22 cellular contexts compared by ENCODE assay signal in genomic region chr2:118121101-118121500, GRCh38. TPM values are rescaled to one million over a fixed set of nuclear protein-coding genes. Genes with fewer than 3 reads are reported as not detected.
DNase-seq lines count a peak whose midpoint lies in the region; ATAC-seq, FAIRE-seq and TF ChIP-seq lines count a peak whose summit lies in the region.
"Had no signal": no experiment of that assay in that cellular context is flagged by ENCODE, and none has a peak within 500 bp of the region (broad histone marks: within the 10 kb centered on the region; RNA-seq: fewer than 3 reads in every experiment).

No MANE protein-coding gene starts in this region.

- no peak overlapping the region for H3K4me3 Mint-ChIP-seq in endodermal cell
- H3K4me3 Mint-ChIP-seq in stimulated activated effector memory CD8-positive, alpha-beta T cell treated with anti-CD3 and anti-CD28 coated beads, Interleukin-12 subunit alpha, Interleukin-12 subunit beta, amount 100 ng/mL, for 72 hours, result no peak overlapping the region

- H3F3A ChIP-seq in PC-3 (ENCODE audit: low read length, unreplicated experiment), result peaks cover 20% of the 10 kb centered on the region
- H3F3A ChIP-seq in smooth muscle cell (ENCODE audit: low read depth), result no peaks in the 10 kb centered on the region

- no peaks in the 10 kb centered on the region for H3K9me1 ChIP-seq in endothelial cell of umbilical vein (replicated peaks; ENCODE audit: control insufficient read depth, extremely low read depth, insufficient read depth, low read length)

- H3K9me3 ChIP-seq in HepG2 (ENCODE audit: low read length), result no peaks in the 10 kb centered on the region
- H3K9me3 ChIP-seq in right lobe of liver, result no peaks in the 10 kb centered on the region
- no peaks in the 10 kb centered on the region for H3K9me3 ChIP-seq in PC-3 (ENCODE audit: low read length)
- H3K9me3 ChIP-seq in endothelial cell of umbilical vein (replicated peaks; ENCODE audit: control insufficient read depth, insufficient read depth, low read length), result no peaks in the 10 kb centered on the region
- H3K9me3 ChIP-seq in endodermal cell (ENCODE audit: control insufficient read depth, low read length), result no peaks in the 10 kb centered on the region
- no peaks in the 10 kb centered on the region for H3K9me3 ChIP-seq in smooth muscle cell (replicated peaks; ENCODE audit: low read depth)
- H3K9me3 ChIP-seq: A549, BE2C had no signal

- in situ Hi-C loops in HepG2 (cut with HindIII; ENCODE audit: extremely low pct_ligation_motif_present, low pct_unique_long_range_greater_than_20kb), result no loop called here

- intact Hi-C loops in HepG2 (cut with micrococcal nuclease; ENCODE audit: unreplicated experiment), result no loop called here
- intact Hi-C loops in right lobe of liver (cut with DNase I), result no loop called here
- intact Hi-C loops in PC-3 (cut with micrococcal nuclease), result loop anchor here (5.0 kb wide), 1 partner anchor 34 kb away; the partner anchor contains the start of gene INSIG2
- intact Hi-C loops in endothelial cell of umbilical vein (cut with micrococcal nuclease), result no loop called here

- H3K4me2 ChIP-seq in HepG2 (ENCODE audit: low read depth, low read length) (no peak overlapping the region), PC-3 (ENCODE audit: low read length) (0 out of 2 replicates have a peak overlapping the region, but pooled peaks have one; percentile 14), endothelial cell of umbilical vein (ENCODE audit: insufficient read depth, low read length) (no peak overlapping the region), smooth muscle cell (no peak overlapping the region)
- H3K4me2 ChIP-seq: A549, KMS-11 had no signal

- BruUV-seq in HepG2 (replicated peaks; lab: Mats Ljungman, UMichigan), result no TSS peak
- BruUV-seq in PC-3 (replicated peaks; lab: Mats Ljungman, UMichigan), result no TSS peak
- no TSS peak for BruUV-seq in endothelial cell of umbilical vein (replicated peaks; lab: Mats Ljungman, UMichigan)

- no peak for ATAC-seq in HepG2
- ATAC-seq in right lobe of liver, result no peak
- no peak for ATAC-seq in PC-3
- no peak for ATAC-seq in stimulated activated effector memory CD8-positive, alpha-beta T cell treated with anti-CD3 and anti-CD28 coated beads, Interleukin-12 subunit alpha, Interleukin-12 subunit beta, amount 100 ng/mL, for 72 hours
- ATAC-seq: A549 had no signal

- no peak for TF ChIP-seq EP300 in HepG2 (IDR thresholded peaks at IDR 0.05; ENCODE audit: low read depth in 2 of 2, low read length in 2 of 2)
- no peak for TF ChIP-seq EP300 in HepG2 (CRISPR knock-in tag; IDR thresholded peaks at IDR 0.05; ENCODE audit: borderline replicate concordance)

- H4K20me1 ChIP-seq in HepG2 (ENCODE audit: insufficient read depth, low read length) (peaks cover 4% of the 10 kb centered on the region; the same call in 1 of the 2 replicates), PC-3 (ENCODE audit: low read length) (no peaks in the 10 kb centered on the region), endothelial cell of umbilical vein (replicated peaks; ENCODE audit: control insufficient read depth, extremely low read depth, insufficient read depth, low read length) (no peaks in the 10 kb centered on the region), smooth muscle cell (ENCODE audit: low read depth) (no peaks in the 10 kb centered on the region)

- H3K36me3 ChIP-seq in HepG2 (replicated peaks in 1 of 2; ENCODE audit: control insufficient read depth in 1 of 2, insufficient read depth in 2 of 2, low read length in 2 of 2), result no peaks in the 10 kb centered on the region
- no peaks in the 10 kb centered on the region for H3K36me3 ChIP-seq in right lobe of liver
- no peaks in the 10 kb centered on the region for H3K36me3 ChIP-seq in PC-3 (ENCODE audit: low read depth, low read length)
- no peaks in the 10 kb centered on the region for H3K36me3 ChIP-seq in endothelial cell of umbilical vein (ENCODE audit: control insufficient read depth in 2 of 2, extremely low read depth in 1 of 2, insufficient read depth in 2 of 2, low read length in 2 of 2)
- H3K36me3 ChIP-seq in endodermal cell (ENCODE audit: control insufficient read depth, insufficient read depth, low read length), result no peaks in the 10 kb centered on the region
- no peaks in the 10 kb centered on the region for H3K36me3 ChIP-seq in smooth muscle cell (ENCODE audit: low read depth)
- H3K36me3 ChIP-seq: BE2C had no signal

- H3K9ac ChIP-seq in HepG2 (ENCODE audit: insufficient read depth, low read depth, low read length) (no peak overlapping the region), PC-3 (ENCODE audit: low read length) (no peak overlapping the region; the same call in 1 of the 2 replicates), endothelial cell of umbilical vein (replicated peaks; ENCODE audit: extremely low read depth, insufficient read depth, low read length) (no peak overlapping the region), endodermal cell (ENCODE audit: extremely low read depth, low read length, poor library complexity, severe bottlenecking) (no peak overlapping the region), smooth muscle cell (ENCODE audit: low read depth) (no peak overlapping the region)
- H3K9ac ChIP-seq: KMS-11 had no signal

- H3K79me2 ChIP-seq in HepG2 (ENCODE audit: insufficient read depth, low read length) (no peaks in the 10 kb centered on the region), PC-3 (ENCODE audit: low read length) (no peaks in the 10 kb centered on the region), endothelial cell of umbilical vein (ENCODE audit: control insufficient read depth, insufficient read depth, low read length) (no peaks in the 10 kb centered on the region), smooth muscle cell (ENCODE audit: low read depth) (no peaks in the 10 kb centered on the region)

- H3K4me3 ChIP-seq in HepG2 (replicated peaks in 1 of 3; ENCODE audit: insufficient read depth in 1 of 3, low read depth in 2 of 3, low read length in 3 of 3), result no peak overlapping the region
- no peak overlapping the region for H3K4me3 ChIP-seq in right lobe of liver
- no peak overlapping the region for H3K4me3 ChIP-seq in PC-3 (ENCODE audit: low read length)
- no peak overlapping the region for H3K4me3 ChIP-seq in endothelial cell of umbilical vein (replicated peaks in 1 of 3; ENCODE audit: insufficient read depth in 1 of 3, low read depth in 1 of 3, low read length in 3 of 3)
- H3K4me3 ChIP-seq in endodermal cell (ENCODE audit: low read length), result no peak overlapping the region
- H3K4me3 ChIP-seq in smooth muscle cell, result no peak overlapping the region
- H3K4me3 ChIP-seq: A549 had no signal

- TF ChIP-seq CTCF in HepG2 (CRISPR knock-in tag; IDR thresholded peaks at IDR 0.05), result no peak
- no peak for TF ChIP-seq CTCF in right lobe of liver (IDR thresholded peaks at IDR 0.05)
- no peak for TF ChIP-seq CTCF in PC-3 (conservative IDR thresholded peaks at IDR 0.05; ENCODE audit: low read depth, low read length)
- TF ChIP-seq CTCF in endothelial cell of umbilical vein (IDR thresholded peaks at IDR 0.05; ENCODE audit: extremely low read depth in 1 of 2, insufficient read depth in 1 of 2, low read depth in 1 of 2, low read length in 2 of 2), result no peak
- TF ChIP-seq CTCF in endodermal cell (conservative IDR thresholded peaks at IDR 0.05), result no peak
- TF ChIP-seq CTCF in smooth muscle cell (IDR thresholded peaks at IDR 0.05; ENCODE audit: borderline replicate concordance, insufficient read depth, poor library complexity, severe bottlenecking), result no peak

- no peaks in the 10 kb centered on the region for H3K36me3 Mint-ChIP-seq in endodermal cell (ENCODE audit: low read depth)
- peaks cover 31% of the 10 kb centered on the region for H3K36me3 Mint-ChIP-seq in stimulated activated effector memory CD8-positive, alpha-beta T cell treated with anti-CD3 and anti-CD28 coated beads, Interleukin-12 subunit alpha, Interleukin-12 subunit beta, amount 100 ng/mL, for 72 hours

- no peaks in the 10 kb centered on the region for H3K27me3 Mint-ChIP-seq in endodermal cell (ENCODE audit: insufficient read depth)

- H3K9me3 Mint-ChIP-seq in endodermal cell, result no peaks in the 10 kb centered on the region
- no peaks in the 10 kb centered on the region for H3K9me3 Mint-ChIP-seq in stimulated activated effector memory CD8-positive, alpha-beta T cell treated with anti-CD3 and anti-CD28 coated beads, Interleukin-12 subunit alpha, Interleukin-12 subunit beta, amount 100 ng/mL, for 72 hours

- dilution Hi-C loops in endothelial cell of umbilical vein (cut with MboI; ENCODE audit: extremely low pct_ligation_motif_present, low sequenced_read_pairs), result no loop called here

- FAIRE-seq in HepG2 (lab: Jason Lieb, UNC) (no peak), endothelial cell of umbilical vein (lab: Jason Lieb, UNC) (no peak)
- FAIRE-seq: A549, GM12891, HTR-8/SVneo, RCC 7860 had no signal

- H3K27ac Mint-ChIP-seq in endodermal cell, result no peak overlapping the region
- H3K27ac Mint-ChIP-seq in stimulated activated effector memory CD8-positive, alpha-beta T cell treated with anti-CD3 and anti-CD28 coated beads, Interleukin-12 subunit alpha, Interleukin-12 subunit beta, amount 100 ng/mL, for 72 hours, result no peak overlapping the region

- no peaks in the 10 kb centered on the region for H3K9me2 ChIP-seq in PC-3 (replicated peaks; ENCODE audit: low read length)

- no peak for TF ChIP-seq RAD21 in HepG2 (CRISPR knock-in tag; IDR thresholded peaks at IDR 0.05)

- H3K27ac ChIP-seq in HepG2 (ENCODE audit: extremely low read length, insufficient read depth, low read length), result no peak overlapping the region
- H3K27ac ChIP-seq in right lobe of liver, result no peak overlapping the region
- peak overlapping the region; percentile 99 for H3K27ac ChIP-seq in PC-3 (ENCODE audit: low read length)
- H3K27ac ChIP-seq in endothelial cell of umbilical vein (ENCODE audit: insufficient read depth, low read depth, low read length), result no peak overlapping the region
- H3K27ac ChIP-seq in endodermal cell (ENCODE audit: low read depth, low read length), result no peak overlapping the region
- no peak overlapping the region for H3K27ac ChIP-seq in smooth muscle cell (ENCODE audit: low read depth)
- H3K27ac ChIP-seq: KMS-11 had no signal

- TF ChIP-seq POLR2A in HepG2 (IDR thresholded peaks at IDR 0.05; ENCODE audit: insufficient read depth in 1 of 2, low read depth in 2 of 2, low read length in 2 of 2), result no peak
- TF ChIP-seq POLR2A in right lobe of liver (IDR thresholded peaks at IDR 0.05), result no peak
- TF ChIP-seq POLR2A in endothelial cell of umbilical vein (IDR thresholded peaks at IDR 0.05; ENCODE audit: low read depth, low read length), result no peak

- POLR2A ChIA-PET in HepG2 (lab: Yijun Ruan, JAX) (no interaction called here), PC-3 (lab: Charles Lee; ENCODE audit: unreplicated experiment) (no interaction called here), endothelial cell of umbilical vein (lab: Charles Lee) (no interaction called here)

- no peak for DNase-seq in HepG2 (ENCODE audit: low spot score)
- no peak for DNase-seq in right lobe of liver
- peak; percentile 23 for DNase-seq in PC-3
- DNase-seq in endothelial cell of umbilical vein (ENCODE audit: low read depth, low spot score), result peak; percentile 35
- no peak for DNase-seq in endodermal cell
- no peak for DNase-seq in stimulated activated effector memory CD8-positive, alpha-beta T cell treated with anti-CD3 and anti-CD28 coated beads, Interleukin-12 subunit alpha, Interleukin-12 subunit beta, amount 100 ng/mL, for 72 hours (ENCODE audit: low spot score in 2 of 2)
- no peak for DNase-seq in pons (ENCODE audit: low spot score)
- DNase-seq in smooth muscle cell (lab: John Stamatoyannopoulos, UW; ENCODE audit: unreplicated experiment), result no peak
- DNase-seq: BE2C; H7; IMR-90; NCI-H1105; NCI-H1694; NCI-H2081; NCI-H510A; NK-92 treated with Interleukin-12 subunit alpha and Interleukin-12 subunit beta, amount 100 ng/mL, for 24 hours; Right ventricle myocardium superior had no signal

- H3K4me1 ChIP-seq in HepG2 (ENCODE audit: insufficient read depth, low read length) (peaks cover 52% of the 10 kb centered on the region), right lobe of liver (peaks cover 0 to 25% (median 12%) of the 10 kb centered on the region in 4 donors), PC-3 (ENCODE audit: insufficient read depth, low read length) (peaks cover 57% of the 10 kb centered on the region), endothelial cell of umbilical vein (ENCODE audit: control insufficient read depth, extremely low read depth, insufficient read depth, low read length) (peaks cover 28% of the 10 kb centered on the region), endodermal cell (ENCODE audit: control insufficient read depth, insufficient read depth, low read length) (peaks cover 7% of the 10 kb centered on the region), smooth muscle cell (ENCODE audit: low read depth) (no peaks in the 10 kb centered on the region)
- H3K4me1 ChIP-seq: BE2C had no signal

- CTCF ChIA-PET in HepG2 (lab: Yijun Ruan, JAX; ENCODE audit: low intra/inter-chr PET ratio, low total read pairs), result no interaction called here
- CTCF ChIA-PET in PC-3 (lab: Charles Lee), result no interaction called here
- CTCF ChIA-PET in endothelial cell of umbilical vein (lab: Charles Lee), result no interaction called here

- no peak overlapping the region for H2AFZ ChIP-seq in HepG2 (ENCODE audit: low read length)
- H2AFZ ChIP-seq in PC-3 (ENCODE audit: low read length), result no peak overlapping the region
- no peak overlapping the region for H2AFZ ChIP-seq in endothelial cell of umbilical vein (ENCODE audit: low read depth, low read length)
- H2AFZ ChIP-seq in smooth muscle cell (ENCODE audit: low read depth), result no peak overlapping the region

- no peaks in the 10 kb centered on the region; a peak in 1 of 5 replicates for H3K27me3 ChIP-seq in HepG2 (ENCODE audit: control insufficient read depth in 1 of 2, insufficient read depth in 2 of 2, low read length in 2 of 2)
- H3K27me3 ChIP-seq in right lobe of liver, result no peaks in the 10 kb centered on the region
- no peaks in the 10 kb centered on the region for H3K27me3 ChIP-seq in PC-3 (ENCODE audit: low read length)
- H3K27me3 ChIP-seq in endothelial cell of umbilical vein (ENCODE audit: control insufficient read depth in 2 of 2, insufficient read depth in 2 of 2, low read length in 2 of 2), result no peaks in the 10 kb centered on the region
- H3K27me3 ChIP-seq in endodermal cell (ENCODE audit: control insufficient read depth, insufficient read depth, low read length, poor library complexity, severe bottlenecking), result no peaks in the 10 kb centered on the region
- no peaks in the 10 kb centered on the region for H3K27me3 ChIP-seq in smooth muscle cell (ENCODE audit: low read depth)
- H3K27me3 ChIP-seq: BE2C had no signal

- peaks cover 36% of the 10 kb centered on the region for H3K4me1 Mint-ChIP-seq in endodermal cell
- H3K4me1 Mint-ChIP-seq in stimulated activated effector memory CD8-positive, alpha-beta T cell treated with anti-CD3 and anti-CD28 coated beads, Interleukin-12 subunit alpha, Interleukin-12 subunit beta, amount 100 ng/mL, for 72 hours, result no peaks in the 10 kb centered on the region

RNA-seq across cellular contexts. Expression of gene INSIG2, which starts 32.8 kb away (rescaled TPM):
- total RNA-seq in HepG2 (2016; rRNA removed; fragmentation: Illumina TruSeq; extraction: Trizol) (54.6 and 73.5 TPM in 2 replicates), right lobe of liver (10 to 100 TPM; 13.0 to 53.9 (median 18.9) TPM), PC-3 (2014; rRNA removed) (7.4 and 8.5 TPM in 2 replicates), endothelial cell of umbilical vein (19.7 and 26.9 TPM in 2 replicates), endodermal cell (10 to 100 TPM; 10.9 to 12.5 TPM), smooth muscle cell (51.6 and 71.1 TPM in 2 replicates)
- 42.1 and 49.7 TPM in 2 replicates for total RNA-seq in HepG2 (2016; cell fraction: cytosol; rRNA removed; fragmentation: Illumina TruSeq; extraction: Trizol; ENCODE audit: low read depth)
- 62.3 and 69.8 TPM in 2 replicates for total RNA-seq in HepG2 (2016; cell fraction: insoluble cytoplasmic fraction; rRNA removed; fragmentation: Illumina TruSeq; extraction: Trizol)
- total RNA-seq in HepG2 (2016; cell fraction: membrane; rRNA removed; fragmentation: Illumina TruSeq; extraction: Trizol), result 63.4 and 67.9 TPM in 2 replicates
- total RNA-seq in HepG2 (2016; cell fraction: nucleus; rRNA removed; fragmentation: Illumina TruSeq; extraction: Trizol), result 85.3 and 102 TPM in 2 replicates
- polyA plus RNA-seq in HepG2 (2011; rRNA removed) (316 and 481 TPM in 2 replicates), endothelial cell of umbilical vein (17.5 and 24.1 TPM in 2 replicates), smooth muscle cell (73.1 and 85.6 TPM in 2 replicates)
- polyA plus RNA-seq in HepG2 (2011; cell fraction: cytosol; rRNA removed), result 173 and 253 TPM in 2 replicates
- 137 and 144 TPM in 2 replicates for polyA plus RNA-seq in HepG2 (2011; cell fraction: nucleus; rRNA removed)
- polyA plus RNA-seq in HepG2 (2012), result 326 and 528 TPM in 2 replicates
- 54.6 and 62.8 TPM in 2 replicates for polyA plus RNA-seq in HepG2 (2016; cell fraction: cytosol; fragmentation: Illumina TruSeq; extraction: Trizol; ENCODE audit: low read depth)
- polyA plus RNA-seq in HepG2 (2016; cell fraction: insoluble cytoplasmic fraction; fragmentation: Illumina TruSeq; extraction: Trizol; ENCODE audit: low read depth), result 59.5 and 66.9 TPM in 2 replicates
- 65.7 and 73.3 TPM in 2 replicates for polyA plus RNA-seq in HepG2 (2016; cell fraction: membrane; fragmentation: Illumina TruSeq; extraction: Trizol; ENCODE audit: low read depth)
- 147 and 181 TPM in 2 replicates for polyA plus RNA-seq in HepG2 (2016; cell fraction: nucleus; fragmentation: Illumina TruSeq; extraction: Trizol; ENCODE audit: insufficient read depth, low read depth)
- 1.5 and 94.5 TPM in 2 replicates for polyA minus RNA-seq in HepG2 (2011; rRNA and poly(A)+ RNA removed; ENCODE audit: low replicate concordance)
- polyA minus RNA-seq in HepG2 (2011; cell fraction: cytosol; rRNA and poly(A)+ RNA removed), result 66.4 and 81.9 TPM in 2 replicates
- 257 and 299 TPM in 2 replicates for polyA minus RNA-seq in HepG2 (2011; cell fraction: nucleus; rRNA and poly(A)+ RNA removed)
- polyA plus RNA-seq in endothelial cell of umbilical vein (2011; cell fraction: cytosol; rRNA removed), result 14.4 and 15.8 TPM in 2 replicates
- 16.7 and 24.8 TPM in 2 replicates for polyA plus RNA-seq in endothelial cell of umbilical vein (2011; cell fraction: nucleus; rRNA removed)
- 25.6 and 37.8 TPM in 2 replicates for polyA plus RNA-seq in endothelial cell of umbilical vein (2012)
- polyA minus RNA-seq in endothelial cell of umbilical vein, result 23.5 and 25.5 TPM in 2 replicates
- polyA minus RNA-seq in endothelial cell of umbilical vein (2011; cell fraction: cytosol; rRNA and poly(A)+ RNA removed), result 1.9 TPM
- polyA minus RNA-seq in endothelial cell of umbilical vein (2011; cell fraction: nucleus; rRNA and poly(A)+ RNA removed), result 11.6 and 19.1 TPM in 2 replicates
- polyA plus RNA-seq in endodermal cell (2013, experiment 1 of 2), result 22.8 TPM
- 16.4 TPM for polyA plus RNA-seq in endodermal cell (2013, experiment 2 of 2)

Comparison
In these comparisons a context has a peak if more than half of its experiments do, and no peak if none do; other contexts are left out.
1. DNase-seq: peak in PC-3 (single experiment) and endothelial cell of umbilical vein (single experiment); none in HepG2 (single experiment), right lobe of liver (0 of 3), endodermal cell (single experiment), stimulated activated effector memory CD8-positive, alpha-beta T cell treated with anti-CD3 and anti-CD28 coated beads, Interleukin-12 subunit alpha, Interleukin-12 subunit beta, amount 100 ng/mL, for 72 hours (0 of 2), pons (single experiment) and smooth muscle cell (single experiment).